Comparison of ENCODE assay signal across 18 cellular contexts in genomic region chr6:6740595-6740994, GRCh38.
DNase-seq lines count a peak whose midpoint lies in the region; ATAC-seq and TF ChIP-seq lines count a peak whose summit lies in the region.
"Had no signal": no experiment of that assay in that cellular context is flagged by ENCODE, and none has a peak within 500 bp of the region (broad histone marks: within the 10 kb centered on the region; RNA-seq: fewer than 3 reads in every experiment).

No MANE protein-coding gene starts in this region.

- H3K4me3 ChIP-seq in heart left ventricle (no peak overlapping the region), GM23338 (no peak overlapping the region), right cardiac atrium (ENCODE audit: low read length) (no peak overlapping the region), neuronal stem cell (ENCODE audit: low read length in 2 of 2) (no peak overlapping the region)
- H3K4me3 ChIP-seq: BLaER1 had no signal

- no peak for ATAC-seq in heart left ventricle
- ATAC-seq in GM23338 = peak; percentile 9; the same call in 1 of the 3 replicates
- no peak for ATAC-seq in right cardiac atrium
- ATAC-seq in left colon = no peak
- ATAC-seq: HepG2 had no signal

- TF ChIP-seq POLR2A in heart left ventricle (IDR thresholded peaks at IDR 0.05) = no peak

- H3F3A ChIP-seq in GM23338 (replicated peaks; ENCODE audit: low read depth) = no peaks in the 10 kb centered on the region

- H3K23ac ChIP-seq in neuronal stem cell (ENCODE audit: low read depth, low read length, poor library complexity) = no peak overlapping the region

- no peak overlapping the region for H3K14ac ChIP-seq in neuronal stem cell (ENCODE audit: low read length)

- no peak overlapping the region for H3K4me2 ChIP-seq in GM23338
- no peak overlapping the region for H3K4me2 ChIP-seq in neuronal stem cell (ENCODE audit: insufficient read depth, low read length, poor library complexity, severe bottlenecking)
- H3K4me2 ChIP-seq: BLaER1 had no signal

- H3K4ac ChIP-seq in neuronal stem cell (ENCODE audit: low read length) = no peak overlapping the region

- no peak for DNase-seq in heart left ventricle
- DNase-seq in cardiac septum (ENCODE audit: low spot score) = no peak
- DNase-seq in GM23338 (ENCODE audit: low spot score) = no peak
- DNase-seq in right cardiac atrium = no peak
- no peak for DNase-seq in neuronal stem cell (ENCODE audit: low spot score)
- no peak for DNase-seq in NCI-H69 (lab: John Stamatoyannopoulos, UW)
- DNase-seq in left colon = no peak
- no peak for DNase-seq in kidney tubule cell (ENCODE audit: low spot score)
- DNase-seq: 8988T; CD4-positive, alpha-beta memory T cell; DMS153; DMS79; GDM1; GOT3; H9 had no signal

- H3K36me3 ChIP-seq in heart left ventricle = no peaks in the 10 kb centered on the region
- no peaks in the 10 kb centered on the region for H3K36me3 ChIP-seq in GM23338 (ENCODE audit: insufficient read depth)
- H3K36me3 ChIP-seq in neuronal stem cell (replicated peaks in 1 of 2; ENCODE audit: control insufficient read depth in 2 of 2, insufficient read depth in 2 of 2, low read length in 2 of 2) = no peaks in the 10 kb centered on the region
- H3K36me3 ChIP-seq: BLaER1 had no signal

- H3K9ac ChIP-seq in neuronal stem cell (ENCODE audit: low read depth, low read length, poor library complexity) = no peak overlapping the region
- H3K9ac ChIP-seq: BLaER1 had no signal

- H4K20me1 ChIP-seq in GM23338 (replicated peaks; ENCODE audit: insufficient read depth) = no peaks in the 10 kb centered on the region
- H4K20me1 ChIP-seq: BLaER1 had no signal

- no peak overlapping the region for H2BK120ac ChIP-seq in neuronal stem cell (ENCODE audit: low read depth, low read length)

- H3K9me3 ChIP-seq in heart left ventricle (no peaks in the 10 kb centered on the region), right cardiac atrium (ENCODE audit: control insufficient read depth, low read length) (no peaks in the 10 kb centered on the region), neuronal stem cell (replicated peaks in 1 of 2; ENCODE audit: control insufficient read depth in 2 of 2, insufficient read depth in 1 of 2, low read depth in 1 of 2, low read length in 2 of 2) (no peaks in the 10 kb centered on the region)

- no peaks in the 10 kb centered on the region for H3K36me3 Mint-ChIP-seq in GM23338 (ENCODE audit: low read depth)
- H3K36me3 Mint-ChIP-seq: CD4-positive, alpha-beta memory T cell had no signal

- TF ChIP-seq CTCF in heart left ventricle (IDR thresholded peaks at IDR 0.05) (no peak), GM23338 (conservative IDR thresholded peaks at IDR 0.05; ENCODE audit: low read depth in 2 of 2) (no peak)

- no peak overlapping the region for H4K91ac ChIP-seq in neuronal stem cell (ENCODE audit: low read depth, low read length, poor library complexity)

- no peaks in the 10 kb centered on the region for H3K79me2 ChIP-seq in GM23338 (replicated peaks; ENCODE audit: insufficient read depth)

- peak overlapping the region in 9 of 12 donors; percentile 22 to 92 (median 81) for H3K27ac ChIP-seq in heart left ventricle
- H3K27ac ChIP-seq in GM23338 (ENCODE audit: low read depth) = no peak overlapping the region
- H3K27ac ChIP-seq in right cardiac atrium (ENCODE audit: low read length) = peak overlapping the region; percentile 76
- H3K27ac ChIP-seq in neuronal stem cell (replicated peaks; ENCODE audit: low read length) = no peak overlapping the region
- H3K27ac ChIP-seq: BLaER1 had no signal

- H3K9me3 Mint-ChIP-seq in GM23338 = peaks cover 6% of the 10 kb centered on the region

- no peak overlapping the region for H2BK15ac ChIP-seq in neuronal stem cell (ENCODE audit: low read length)

- no peak overlapping the region for H2BK5ac ChIP-seq in neuronal stem cell (ENCODE audit: low read length)

- no peak overlapping the region for H4K8ac ChIP-seq in neuronal stem cell (ENCODE audit: low read depth, low read length)

- 90 to 96% (median 94%) methylated on average over 7 of the region's 7 CpGs for WGBS in heart left ventricle, 4 donors
- 93% methylated on average over 7 of the region's 7 CpGs for WGBS in right cardiac atrium
- WGBS in neuronal stem cell (ENCODE audit: extremely low coverage in 2 of 2, insufficient read length in 2 of 2, insufficient replicate concordance in 1 of 2), 2 donors = no CpG with 5 or more reads among the region's 7 CpGs

- H3K27me3 ChIP-seq in heart left ventricle (no peaks in the 10 kb centered on the region), GM23338 (ENCODE audit: insufficient read depth) (no peaks in the 10 kb centered on the region), right cardiac atrium (ENCODE audit: control insufficient read depth, insufficient read depth) (no peaks in the 10 kb centered on the region), neuronal stem cell (ENCODE audit: control insufficient read depth in 3 of 3, insufficient read depth in 3 of 3, low read depth in 1 of 3, low read length in 3 of 3) (no peaks in the 10 kb centered on the region)
- H3K27me3 ChIP-seq: BLaER1 had no signal

- H3K18ac ChIP-seq in neuronal stem cell (ENCODE audit: low read length) = peak overlapping the region; percentile 48

- H2AK5ac ChIP-seq in neuronal stem cell (ENCODE audit: low read depth, low read length) = no peak overlapping the region

- H3K27ac Mint-ChIP-seq in GM23338 = no peak overlapping the region
- H3K27ac Mint-ChIP-seq: CD4-positive, alpha-beta memory T cell; H9 had no signal

- intact Hi-C loops in heart left ventricle (cut with DNase I) (loop anchor here in 2 of 10 donors (10.0 kb wide), 2 partner anchors 84 to 254 kb away; no protein-coding TSS in a partner anchor), cardiac septum (cut with DNase I) (no loop called here), right cardiac atrium (cut with DNase I) (no loop called here), left colon (cut with DNase I, micrococcal nuclease) (no loop called here)

- H3K4me3 Mint-ChIP-seq in GM23338 = no peak overlapping the region
- H3K4me3 Mint-ChIP-seq: CD14-positive monocyte; CD4-positive, alpha-beta memory T cell; H9 had no signal

- H3K4me1 ChIP-seq in heart left ventricle (peaks cover 0 to 39% (median 5%) of the 10 kb centered on the region in 12 donors), GM23338 (ENCODE audit: insufficient read depth) (peaks cover 15% of the 10 kb centered on the region; the same call in 1 of the 2 replicates), right cardiac atrium (ENCODE audit: control insufficient read depth, insufficient read depth, low read length) (no peaks in the 10 kb centered on the region), neuronal stem cell (ENCODE audit: control insufficient read depth in 2 of 2, insufficient read depth in 1 of 2, low read depth in 1 of 2, low read length in 2 of 2) (peaks cover 0 to 15% of the 10 kb centered on the region in 2 donors)

- no peaks in the 10 kb centered on the region for H3K79me1 ChIP-seq in neuronal stem cell (ENCODE audit: low read depth, low read length)

- H2AFZ ChIP-seq in GM23338 = peak overlapping the region; percentile 1; the same call in 1 of the 2 replicates
- H2AFZ ChIP-seq in neuronal stem cell (ENCODE audit: low read length) = no peak overlapping the region

- H3K27me3 Mint-ChIP-seq in GM23338 (ENCODE audit: insufficient read depth, low read depth, poor library complexity) = no peaks in the 10 kb centered on the region

- peaks cover 25% of the 10 kb centered on the region for H3K4me1 Mint-ChIP-seq in GM23338
- H3K4me1 Mint-ChIP-seq: CD4-positive, alpha-beta memory T cell had no signal

- H2BK12ac ChIP-seq in neuronal stem cell (ENCODE audit: low read length) = no peak overlapping the region

- 0 out of 2 replicates have a peak, but pooled peaks cover 4% of the 10 kb centered on the region for H3K9me2 ChIP-seq in GM23338 (ENCODE audit: insufficient read depth)

TF ChIP-seq in GM23338, 12 proteins besides CTCF, POLR2A, EP300 and RAD21 (continues in another document):
- no peak for TF ChIP-seq STAT1 (IDR thresholded peaks at IDR 0.05; ENCODE audit: unreplicated experiment)
- TF ChIP-seq ZNF114 (CRISPR knock-in tag; IDR thresholded peaks at IDR 0.05) = no peak
- TF ChIP-seq CREB1 (CRISPR knock-in tag; IDR thresholded peaks at IDR 0.05; ENCODE audit: low read depth) = no peak
- TF ChIP-seq JUNB (IDR thresholded peaks at IDR 0.05; ENCODE audit: unreplicated experiment) = no peak
- TF ChIP-seq ZNF331 (CRISPR knock-in tag; IDR thresholded peaks at IDR 0.05; ENCODE audit: low read depth) = no peak
- TF ChIP-seq NANOG (IDR thresholded peaks at IDR 0.05; ENCODE audit: borderline replicate concordance) = no peak

Comparison
In these comparisons a context has a peak if more than half of its experiments do, and no peak if none do; other contexts are left out.
1. H3K27ac ChIP-seq: peak in heart left ventricle (9 of 12) and right cardiac atrium (single experiment); none in GM23338 (single experiment) and neuronal stem cell (single experiment).